ENCODE assay signal across 22 cellular contexts in genomic region chr18:57211776-57212175, GRCh38.
"Had no signal": no experiment of that assay in that cellular context is flagged by ENCODE, and none has a peak within 500 bp of the region (broad histone marks: within the 10 kb centered on the region; RNA-seq: fewer than 3 reads in every experiment).

No MANE protein-coding gene starts in this region.

- H3K9me3 Mint-ChIP-seq: activated naive CD8-positive, alpha-beta T cell treated with anti-CD3 and anti-CD28 coated beads, Interleukin-2, amount 50 U/mL, for 24 hours; T-helper 1 cell treated with Interleukin-12 subunit alpha and Interleukin-12 subunit beta and Interleukin-4 antibody, amounts not matched to agents 30 μg/mL and 1 μg/mL, for 36 hours had no signal

- DNase-seq: activated CD4-positive, alpha-beta T cell treated with anti-CD3 and anti-CD28 coated beads for 4 hours; activated CD8-positive, alpha-beta memory T cell treated with anti-CD3 and anti-CD28 coated beads, Interleukin-2, amount 50 U/mL, for 48 hours; activated CD8-positive, alpha-beta T cell treated with anti-CD3 and anti-CD28 coated beads, Interleukin-2, amount 10 ng/mL, durations not matched to agents 7 days and 5 days; activated naive CD8-positive, alpha-beta T cell treated with anti-CD3 and anti-CD28 coated beads, Interleukin-2, amount 50 U/mL, for 24 hours; activated T-cell treated with anti-CD3 and anti-CD28 coated beads, Interleukin-2, amount 50 U/mL, for 1 hour; amniotic stem cell; KBM-7; NCI-H1092; NCI-H1417; NCI-H2029; NCI-H2107; NCI-H2171 treated with DMSO at 0.1 percent for 48 hours; NCI-H345; NCI-H510A; NCI-H526 treated with DMSO at 0.1 percent for 48 hours; NK-92 treated with Interleukin-12 subunit alpha and Interleukin-12 subunit beta, amount 100 ng/mL, for 24 hours; OCI-M1; SHP77 treated with DMSO at 0.1 percent for 48 hours had no signal

- H3K4me3 Mint-ChIP-seq: activated CD8-positive, alpha-beta T cell treated with anti-CD3 and anti-CD28 coated beads, Interleukin-2, amount 10 ng/mL, durations not matched to agents 7 days and 5 days; activated naive CD8-positive, alpha-beta T cell treated with anti-CD3 and anti-CD28 coated beads, Interleukin-2, amount 50 U/mL, for 24 hours; brain; T-helper 1 cell treated with Interleukin-12 subunit alpha and Interleukin-12 subunit beta and Interleukin-4 antibody, amounts not matched to agents 30 μg/mL and 1 μg/mL, for 36 hours had no signal

- H3K36me3 Mint-ChIP-seq: activated naive CD4-positive, alpha-beta T cell treated with anti-CD3 and anti-CD28 coated beads, Interleukin-2, amount 50 U/mL, for 72 hours; brain had no signal

- H3K27ac Mint-ChIP-seq: activated CD8-positive, alpha-beta T cell treated with anti-CD3 and anti-CD28 coated beads, Interleukin-2, amount 10 ng/mL, durations not matched to agents 7 days and 5 days; activated naive CD4-positive, alpha-beta T cell treated with anti-CD3 and anti-CD28 coated beads, Interleukin-2, amount 50 U/mL, for 72 hours; activated naive CD8-positive, alpha-beta T cell treated with anti-CD3 and anti-CD28 coated beads, Interleukin-2, amount 50 U/mL, for 24 hours; brain; T-helper 1 cell treated with Interleukin-12 subunit alpha and Interleukin-12 subunit beta and Interleukin-4 antibody, amounts not matched to agents 30 μg/mL and 1 μg/mL, for 36 hours had no signal

- ATAC-seq: activated CD4-positive, CD25-positive, alpha-beta regulatory T cell treated with anti-CD3 and anti-CD28 coated beads, Interleukin-2, amount 50 U/mL, for 24 hours; activated CD8-positive, alpha-beta T cell treated with anti-CD3 and anti-CD28 coated beads, Interleukin-2, amount 10 ng/mL, durations not matched to agents 7 days and 5 days; activated naive CD4-positive, alpha-beta T cell treated with anti-CD3 and anti-CD28 coated beads, Interleukin-2, amount 50 U/mL, for 72 hours; activated naive CD8-positive, alpha-beta T cell treated with anti-CD3 and anti-CD28 coated beads, Interleukin-2, amount 50 U/mL, for 24 hours had no signal
